In genomic region chr2:36663851-36664715, GRCh38 we compare ENCODE assay signal across 8 cellular contexts. TPM values are rescaled to one million over a fixed set of nuclear protein-coding genes. Genes with fewer than 3 reads are reported as not detected.
DNase-seq lines count a peak whose midpoint lies in the region; ATAC-seq, FAIRE-seq and TF ChIP-seq lines count a peak whose summit lies in the region.

No MANE protein-coding gene starts in this region.

- no peak for TF ChIP-seq EP300 in HepG2 (IDR thresholded peaks at IDR 0.05; ENCODE audit: low read depth in 2 of 2, low read length in 2 of 2)
- no peak for TF ChIP-seq EP300 in HepG2 (CRISPR knock-in tag; IDR thresholded peaks at IDR 0.05; ENCODE audit: borderline replicate concordance)

- peak overlapping the region; percentile 14; the same call in 1 of the 2 replicates for H3K4me2 ChIP-seq in HepG2 (ENCODE audit: low read depth, low read length)

- BruUV-seq in HepG2 (replicated peaks; lab: Mats Ljungman, UMichigan), result no TSS peak

- H3K27ac ChIP-seq in HepG2 (ENCODE audit: extremely low read length, insufficient read depth, low read length) (no peak overlapping the region), upper lobe of right lung (no peak overlapping the region)

- H3K27ac Mint-ChIP-seq in activated naive CD8-positive, alpha-beta T cell treated with anti-CD3 and anti-CD28 coated beads, Interleukin-2, amount 10 ng/mL, durations not matched to agents 7 days and 5 days, result no peak overlapping the region
- H3K27ac Mint-ChIP-seq in activated naive CD8-positive, alpha-beta T cell treated with anti-CD3 and anti-CD28 coated beads for 36 hours, result no peak overlapping the region

- no peaks in the 10 kb centered on the region for H4K20me1 ChIP-seq in HepG2 (ENCODE audit: insufficient read depth, low read length)

- in situ Hi-C loops in HepG2 (cut with HindIII; ENCODE audit: extremely low pct_ligation_motif_present, low pct_unique_long_range_greater_than_20kb), result loop anchor here (5.0 to 10.0 kb wide), 3 partner anchors 67 to 312 kb away; partner anchors contain the start of gene FEZ2

- H3K27me3 Mint-ChIP-seq in activated naive CD8-positive, alpha-beta T cell treated with anti-CD3 and anti-CD28 coated beads, Interleukin-2, amount 10 ng/mL, durations not matched to agents 7 days and 5 days, result no peaks in the 10 kb centered on the region
- H3K27me3 Mint-ChIP-seq in activated naive CD8-positive, alpha-beta T cell treated with anti-CD3 and anti-CD28 coated beads for 36 hours, result no peaks in the 10 kb centered on the region

- no peaks in the 10 kb centered on the region for H3K4me1 Mint-ChIP-seq in activated naive CD8-positive, alpha-beta T cell treated with anti-CD3 and anti-CD28 coated beads, Interleukin-2, amount 10 ng/mL, durations not matched to agents 7 days and 5 days
- H3K4me1 Mint-ChIP-seq in activated naive CD8-positive, alpha-beta T cell treated with anti-CD3 and anti-CD28 coated beads for 36 hours, result no peaks in the 10 kb centered on the region

- no peak for TF ChIP-seq POLR2A in HepG2 (IDR thresholded peaks at IDR 0.05; ENCODE audit: insufficient read depth in 1 of 2, low read depth in 2 of 2, low read length in 2 of 2)

- CTCF ChIA-PET in HepG2 (lab: Yijun Ruan, JAX; ENCODE audit: low intra/inter-chr PET ratio, low total read pairs), result interaction anchor here (0.9 kb wide), 1 partner anchor 691 kb away, joined by 3 read pairs; no protein-coding TSS in a partner anchor

- DNase-seq in activated naive CD8-positive, alpha-beta T cell treated with anti-CD3 and anti-CD28 coated beads, Interleukin-2, amount 10 ng/mL, durations not matched to agents 7 days and 5 days, result no peak
- DNase-seq in activated naive CD8-positive, alpha-beta T cell treated with anti-CD3 and anti-CD28 coated beads for 36 hours, result no peak
- peak; percentile 61 for DNase-seq in HTR-8/SVneo (ENCODE audit: insufficient read length, low spot score)
- DNase-seq in NT2/D1 (ENCODE audit: low read depth, low spot score), result peak; percentile 59
- DNase-seq in HepG2 (ENCODE audit: low spot score), result peak; percentile 81
- no peak for DNase-seq in upper lobe of right lung

- H3K9me3 ChIP-seq in NT2/D1 (ENCODE audit: insufficient read depth, low read length) (no peaks in the 10 kb centered on the region), HepG2 (ENCODE audit: low read length) (no peaks in the 10 kb centered on the region), upper lobe of right lung (no peaks in the 10 kb centered on the region)

- H3K9me3 Mint-ChIP-seq in activated naive CD8-positive, alpha-beta T cell treated with anti-CD3 and anti-CD28 coated beads, Interleukin-2, amount 10 ng/mL, durations not matched to agents 7 days and 5 days, result no peaks in the 10 kb centered on the region
- H3K9me3 Mint-ChIP-seq in activated naive CD8-positive, alpha-beta T cell treated with anti-CD3 and anti-CD28 coated beads for 36 hours, result no peaks in the 10 kb centered on the region

- POLR2A ChIA-PET in activated naive CD8-positive, alpha-beta T cell treated with anti-CD3 and anti-CD28 coated beads, Interleukin-2, amount 10 ng/mL, durations not matched to agents 7 days and 5 days (lab: Charles Lee), result no interaction called here
- POLR2A ChIA-PET in HepG2 (lab: Yijun Ruan, JAX), result interaction anchor here (1.1 kb wide), 1 partner anchor 66 kb away, joined by 3 read pairs; the partner anchor contains the start of gene FEZ2

- peak; percentile 89 for TF ChIP-seq CTCF in HepG2 (CRISPR knock-in tag; IDR thresholded peaks at IDR 0.05)
- TF ChIP-seq CTCF in upper lobe of right lung (IDR thresholded peaks at IDR 0.05), result peak; percentile 80

- H3K27me3 ChIP-seq in NT2/D1 (ENCODE audit: insufficient read depth, insufficient read length) (no peaks in the 10 kb centered on the region), HepG2 (ENCODE audit: control insufficient read depth in 1 of 2, insufficient read depth in 2 of 2, low read length in 2 of 2) (no peaks in the 10 kb centered on the region), upper lobe of right lung (no peaks in the 10 kb centered on the region)

- FAIRE-seq in HTR-8/SVneo (lab: Jason Lieb, UNC), result peak; percentile 76
- peak; percentile 31 for FAIRE-seq in colon (lab: Jason Lieb, UNC)
- no peak for FAIRE-seq in HepG2 (lab: Jason Lieb, UNC)

- 38% methylated on average over 12 of the region's 12 CpGs for WGBS in HepG2 (ENCODE audit: low lambda C conversion rate)

- no peaks in the 10 kb centered on the region for H3K4me1 ChIP-seq in NT2/D1 (ENCODE audit: insufficient read depth, insufficient read length)
- peaks cover 39% of the 10 kb centered on the region for H3K4me1 ChIP-seq in HepG2 (ENCODE audit: insufficient read depth, low read length)
- no peaks in the 10 kb centered on the region for H3K4me1 ChIP-seq in upper lobe of right lung

- no peaks in the 10 kb centered on the region for H3K79me2 ChIP-seq in HepG2 (ENCODE audit: insufficient read depth, low read length)

- H3K36me3 Mint-ChIP-seq in activated naive CD8-positive, alpha-beta T cell treated with anti-CD3 and anti-CD28 coated beads, Interleukin-2, amount 10 ng/mL, durations not matched to agents 7 days and 5 days, result no peaks in the 10 kb centered on the region
- no peaks in the 10 kb centered on the region for H3K36me3 Mint-ChIP-seq in activated naive CD8-positive, alpha-beta T cell treated with anti-CD3 and anti-CD28 coated beads for 36 hours

- H3K4me3 ChIP-seq in NT2/D1 (ENCODE audit: insufficient read length, low read depth) (no peak overlapping the region), HepG2 (replicated peaks in 1 of 3; ENCODE audit: insufficient read depth in 1 of 3, low read depth in 2 of 3, low read length in 3 of 3) (no peak overlapping the region), upper lobe of right lung (no peak overlapping the region)

- H3K4me3 Mint-ChIP-seq in activated naive CD8-positive, alpha-beta T cell treated with anti-CD3 and anti-CD28 coated beads, Interleukin-2, amount 10 ng/mL, durations not matched to agents 7 days and 5 days, result no peak overlapping the region
- no peak overlapping the region for H3K4me3 Mint-ChIP-seq in activated naive CD8-positive, alpha-beta T cell treated with anti-CD3 and anti-CD28 coated beads for 36 hours

- ATAC-seq in activated naive CD8-positive, alpha-beta T cell treated with anti-CD3 and anti-CD28 coated beads, Interleukin-2, amount 10 ng/mL, durations not matched to agents 7 days and 5 days (ENCODE audit: low read depth), result peak; percentile 56
- ATAC-seq in GM21717 (IDR thresholded peaks at IDR 0.05; ENCODE audit: unreplicated experiment) (peak; percentile 84), HepG2 (peak; percentile 88), upper lobe of right lung (peak; percentile 86)

- intact Hi-C loops in HepG2 (cut with micrococcal nuclease; ENCODE audit: unreplicated experiment), result loop anchor here (1.0 to 5.0 kb wide), 7 partner anchors 67 to 793 kb away; no protein-coding TSS in a partner anchor
- intact Hi-C loops in upper lobe of right lung (cut with DNase I), result loop anchor here (10.0 kb wide), 1 partner anchor 129 kb away; no protein-coding TSS in a partner anchor

- H3K36me3 ChIP-seq in NT2/D1 (ENCODE audit: insufficient read depth, insufficient read length, low read length) (no peaks in the 10 kb centered on the region), HepG2 (replicated peaks in 1 of 2; ENCODE audit: control insufficient read depth in 1 of 2, insufficient read depth in 2 of 2, low read length in 2 of 2) (no peaks in the 10 kb centered on the region), upper lobe of right lung (no peaks in the 10 kb centered on the region)

- peak; percentile 71 for TF ChIP-seq RAD21 in HepG2 (CRISPR knock-in tag; IDR thresholded peaks at IDR 0.05)

- H2AFZ ChIP-seq in HepG2 (ENCODE audit: low read length), result no peak overlapping the region

- no peak overlapping the region for H3K9ac ChIP-seq in NT2/D1 (ENCODE audit: insufficient read length, low read depth)
- no peak overlapping the region for H3K9ac ChIP-seq in HepG2 (ENCODE audit: insufficient read depth, low read depth, low read length)

TF ChIP-seq in HepG2, 621 proteins besides CTCF, POLR2A, EP300 and RAD21 (continues in another document):
- TF ChIP-seq ZNF335 (CRISPR knock-in tag; IDR thresholded peaks at IDR 0.05) (no peak), TFDP2 (CRISPR knock-in tag; IDR thresholded peaks at IDR 0.05) (peak; percentile 49; the same call in 1 of the 2 replicates)

RNA-seq across cellular contexts. Expression of gene VIT, which starts 32.4 kb away (rescaled TPM):
- not detected for total RNA-seq in activated naive CD8-positive, alpha-beta T cell treated with anti-CD3 and anti-CD28 coated beads, Interleukin-2, amount 10 ng/mL, durations not matched to agents 7 days and 5 days
- total RNA-seq in activated naive CD8-positive, alpha-beta T cell treated with anti-CD3 and anti-CD28 coated beads for 36 hours, result not detected
- total RNA-seq in HepG2 (2016; rRNA removed; fragmentation: Illumina TruSeq; extraction: Trizol) (not detected in 2 replicates), upper lobe of right lung (0.32 TPM)
- total RNA-seq in HepG2 (2016; cell fraction: cytosol; rRNA removed; fragmentation: Illumina TruSeq; extraction: Trizol; ENCODE audit: low read depth), result not detected in 2 replicates
- not detected in 2 replicates for total RNA-seq in HepG2 (2016; cell fraction: insoluble cytoplasmic fraction; rRNA removed; fragmentation: Illumina TruSeq; extraction: Trizol)
- not detected in 2 replicates for total RNA-seq in HepG2 (2016; cell fraction: membrane; rRNA removed; fragmentation: Illumina TruSeq; extraction: Trizol)
- not detected in 2 replicates for total RNA-seq in HepG2 (2016; cell fraction: nucleus; rRNA removed; fragmentation: Illumina TruSeq; extraction: Trizol)
- not detected in 2 replicates for polyA plus RNA-seq in HepG2 (2011; rRNA removed)
- polyA plus RNA-seq in HepG2 (2011; cell fraction: cytosol; rRNA removed), result not detected in 2 replicates
- polyA plus RNA-seq in HepG2 (2011; cell fraction: nucleus; rRNA removed), result not detected in 2 replicates
- not detected in 2 replicates for polyA plus RNA-seq in HepG2 (2012)
- polyA plus RNA-seq in HepG2 (2016; cell fraction: cytosol; fragmentation: Illumina TruSeq; extraction: Trizol; ENCODE audit: low read depth), result not detected in 2 replicates
- not detected in 2 replicates for polyA plus RNA-seq in HepG2 (2016; cell fraction: insoluble cytoplasmic fraction; fragmentation: Illumina TruSeq; extraction: Trizol; ENCODE audit: low read depth)
- not detected in 2 replicates for polyA plus RNA-seq in HepG2 (2016; cell fraction: membrane; fragmentation: Illumina TruSeq; extraction: Trizol; ENCODE audit: low read depth)
- not detected in 2 replicates for polyA plus RNA-seq in HepG2 (2016; cell fraction: nucleus; fragmentation: Illumina TruSeq; extraction: Trizol; ENCODE audit: insufficient read depth, low read depth)
- 0.33 TPM in 1 of 2 replicates, not detected in the other for polyA minus RNA-seq in HepG2 (2011; rRNA and poly(A)+ RNA removed; ENCODE audit: low replicate concordance)
- not detected in 2 replicates for polyA minus RNA-seq in HepG2 (2011; cell fraction: cytosol; rRNA and poly(A)+ RNA removed)
- not detected in 2 replicates for polyA minus RNA-seq in HepG2 (2011; cell fraction: nucleus; rRNA and poly(A)+ RNA removed)

Comparison
In these comparisons a context has a peak if more than half of its experiments do, and no peak if none do; other contexts are left out.
1. DNase-seq: peak in HTR-8/SVneo (single experiment), NT2/D1 (single experiment) and HepG2 (single experiment); none in activated naive CD8-positive, alpha-beta T cell treated with anti-CD3 and anti-CD28 coated beads, Interleukin-2, amount 10 ng/mL, durations not matched to agents 7 days and 5 days (single experiment), activated naive CD8-positive, alpha-beta T cell treated with anti-CD3 and anti-CD28 coated beads for 36 hours (single experiment) and upper lobe of right lung (single experiment).
2. Peak in every context shown above with its lines, with median percentiles within 50 percentile points of each other: ATAC-seq.